1 cellular context compared by ENCODE assay signal in the genomic region with DNA sequence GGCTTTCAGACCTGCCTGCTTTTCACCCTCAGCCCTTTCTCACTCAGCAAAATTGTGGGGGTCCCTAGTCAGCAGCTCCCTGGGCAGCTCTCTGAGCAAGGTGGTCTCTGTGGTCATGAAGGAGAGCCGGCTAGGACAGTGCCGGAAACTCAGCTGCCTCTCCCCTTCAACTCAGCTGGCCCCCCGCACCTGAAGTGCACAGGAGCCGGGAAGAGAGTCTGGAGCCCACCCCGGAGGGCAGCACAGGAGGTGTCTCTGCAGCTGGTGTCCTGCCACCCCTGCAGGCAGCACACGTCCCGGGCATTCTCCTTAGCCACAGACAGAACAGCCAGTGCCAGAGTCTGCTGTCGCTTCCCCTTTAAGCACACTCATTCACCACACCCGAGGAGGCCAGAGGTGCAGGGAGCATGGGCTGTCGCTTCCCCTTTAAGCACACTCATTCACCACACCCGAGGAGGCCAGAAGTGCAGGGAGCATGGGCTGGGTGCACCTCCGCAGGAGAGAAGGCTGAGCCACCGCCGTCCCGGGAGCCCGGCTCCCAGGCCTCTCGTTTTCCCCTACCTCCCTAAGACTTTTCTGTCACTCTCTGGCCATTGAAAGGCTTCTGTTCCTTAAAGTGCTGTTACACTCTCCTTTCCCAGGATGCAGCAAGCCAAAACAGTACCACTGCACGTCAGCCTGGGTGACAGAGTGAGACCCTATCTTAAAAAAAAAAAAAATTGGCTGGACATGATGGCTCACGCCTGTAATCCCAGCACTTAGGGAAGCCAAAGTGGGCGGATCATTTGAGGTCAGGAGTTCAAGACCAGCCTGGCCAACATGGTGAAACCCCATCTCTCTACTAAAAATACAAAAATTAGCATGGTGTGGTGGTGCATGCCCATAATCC.
TF ChIP-seq lines count a peak whose summit lies in the region.

No MANE protein-coding gene starts in this region.

TF ChIP-seq in endothelial cell of umbilical vein, 7 proteins besides CTCF, POLR2A, EP300 and RAD21:
- no peak for TF ChIP-seq POLR2AphosphoS5 (IDR thresholded peaks at IDR 0.05; ENCODE audit: insufficient read depth, low read depth, low read length)
- no peak for TF ChIP-seq FOS (IDR thresholded peaks at IDR 0.05; ENCODE audit: borderline replicate concordance, insufficient read depth, low read length)
- no peak for TF ChIP-seq EZH2 (IDR thresholded peaks at IDR 0.05; ENCODE audit: borderline replicate concordance, low read depth, low read length, severe bottlenecking)
- no peak for TF ChIP-seq JUN (IDR thresholded peaks at IDR 0.05; ENCODE audit: borderline replicate concordance, insufficient read depth, insufficient read length, low read depth)
- TF ChIP-seq, protein P1, sequence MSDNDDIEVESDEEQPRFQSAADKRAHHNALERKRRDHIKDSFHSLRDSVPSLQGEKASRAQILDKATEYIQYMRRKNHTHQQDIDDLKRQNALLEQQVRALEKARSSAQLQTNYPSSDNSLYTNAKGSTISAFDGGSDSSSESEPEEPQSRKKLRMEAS (IDR thresholded peaks at IDR 0.05; ENCODE audit: insufficient read depth, insufficient read length): no peak
